ENCODE assay signal across 1 cellular context in genomic region chr1:28521502-28522164, GRCh38.
TF ChIP-seq lines count a peak whose summit lies in the region.

No MANE protein-coding gene starts in this region.

TF ChIP-seq in GM12878, 131 proteins besides CTCF, POLR2A, EP300 and RAD21:
- TF ChIP-seq TCF7 (IDR thresholded peaks at IDR 0.05; ENCODE audit: borderline replicate concordance) (no peak), IRF4 (IDR thresholded peaks at IDR 0.05; ENCODE audit: low read depth, low read length) (no peak)
